In genomic region chr17:7857724-7858486, GRCh38 we compare ENCODE assay signal across 8 cellular contexts. TPM values are rescaled to one million over a fixed set of nuclear protein-coding genes. Genes with fewer than 3 reads are reported as not detected.
A peak's percentile ranks its signal among the peaks of the same experiment; 100 is the strongest.
DNase-seq lines count a peak whose midpoint lies in the region; ATAC-seq, FAIRE-seq and TF ChIP-seq lines count a peak whose summit lies in the region.

A gene with protein sequence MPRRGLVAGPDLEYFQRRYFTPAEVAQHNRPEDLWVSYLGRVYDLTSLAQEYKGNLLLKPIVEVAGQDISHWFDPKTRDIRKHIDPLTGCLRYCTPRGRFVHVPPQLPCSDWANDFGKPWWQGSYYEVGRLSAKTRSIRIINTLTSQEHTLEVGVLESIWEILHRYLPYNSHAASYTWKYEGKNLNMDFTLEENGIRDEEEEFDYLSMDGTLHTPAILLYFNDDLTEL (plus strand): TSS chr17:7858003. CDS start chr17:7858135, 132 bp downstream.

- FAIRE-seq in pancreas (lab: Jason Lieb, UNC), result no peak

- in situ Hi-C loops in transverse colon (cut with MboI; ENCODE audit: low pct_ligation_motif_present in 1 of 4, low pct_unique_long_range_greater_than_20kb in 1 of 4, low sequenced_read_pairs in 3 of 4), result loop anchor here in 2 of 4 donors (25.0 kb wide), 1 partner anchor 129 kb away; no protein-coding TSS in a partner anchor

- H3K27me3 ChIP-seq in H7 (ENCODE audit: control insufficient read depth, insufficient read depth, low read length) (peaks cover 37% of the 10 kb centered on the region), pancreas (no peaks in the 10 kb centered on the region), transverse colon (no peaks in the 10 kb centered on the region)

- TF ChIP-seq POLR2A in transverse colon (IDR thresholded peaks at IDR 0.05), result peak; percentile 64

- intact Hi-C loops in Right ventricle myocardium superior (cut with DNase I) (loop anchor here (1.0 to 5.0 kb wide), 3 partner anchors 15 to 36 kb away; partner anchors contain the start of gene KDM6B), pancreas (cut with DNase I) (loop anchor here in 1 of 3 donors (10.0 kb wide), 1 partner anchor 113 kb away; no protein-coding TSS in a partner anchor), transverse colon (cut with DNase I; ENCODE audit: low total_unique reads) (loop anchor here (2.0 to 10.0 kb wide), 3 partner anchors 15 to 113 kb away; no protein-coding TSS in a partner anchor)

- H3K9me3 ChIP-seq in pancreas (no peaks in the 10 kb centered on the region), transverse colon (no peaks in the 10 kb centered on the region)

- H3K27ac ChIP-seq in pancreas, result peak within 1 kb of the TSS; percentile 75 to 80 (median 77)
- H3K27ac ChIP-seq in transverse colon, result peak within 1 kb of the TSS; percentile 90 to 97 (median 94)

- no peak for TF ChIP-seq EP300 in transverse colon (IDR thresholded peaks at IDR 0.05; ENCODE audit: low read depth)

- WGBS in pancreas, 2 donors, result 1% methylated on average over 48 of the region's 48 CpGs
- whole genome bisulfite sequencing in transverse colon (ENCODE audit: low coverage in 1 of 2), 2 donors, result 0 to 3% methylated on average over 3 to 48 of the region's 48 CpGs

- H3K4me3 ChIP-seq in H7 (ENCODE audit: insufficient read depth, low read depth, low read length) (peak within 1 kb of the TSS; percentile 82), pancreas (peak within 1 kb of the TSS; percentile 41 to 82 (median 59)), transverse colon (peak within 1 kb of the TSS; percentile 50 to 62 (median 53))

- DNase-seq in ELF-1 (ENCODE audit: low read depth, low spot score) (peak; percentile 94), H7 (peak; percentile 76), M059J (ENCODE audit: low read depth) (peak; percentile 91), SK-N-DZ (ENCODE audit: low spot score) (peak; percentile 98), Right ventricle myocardium superior (peak; percentile 92), pancreas (peak; percentile 84 to 92 (median 90)), transverse colon (peak; percentile 93)
- peak; percentile 86 for DNase-seq in activated naive CD4-positive, alpha-beta T cell treated with anti-CD3 and anti-CD28 coated beads, Interleukin-2, amount 50 U/mL, for 16 hours

- ATAC-seq in Right ventricle myocardium superior (ENCODE audit: poor library complexity) (peak; percentile 74), pancreas (peak; percentile 71 to 81 (median 77))

- TF ChIP-seq CTCF in pancreas (IDR thresholded peaks at IDR 0.05) (no peak), transverse colon (IDR thresholded peaks at IDR 0.05) (no peak)

- peaks cover 4% of the 10 kb centered on the region; the same call in 1 of the 2 replicates for H3K36me3 ChIP-seq in H7 (replicated peaks; ENCODE audit: control insufficient read depth, insufficient read depth, low read length)
- peaks cover 0 to 4% (median 0%) of the 10 kb centered on the region in 3 donors for H3K36me3 ChIP-seq in pancreas
- H3K36me3 ChIP-seq in transverse colon, result peaks cover 0 to 12% (median 5%) of the 10 kb centered on the region in 4 donors

- H3K4me1 ChIP-seq in pancreas, result peaks cover 0 to 17% (median 9%) of the 10 kb centered on the region in 3 donors
- peaks cover 23 to 36% (median 28%) of the 10 kb centered on the region in 4 donors for H3K4me1 ChIP-seq in transverse colon

RNA-seq across cellular contexts. Expression of the gene that starts here (rescaled TPM):
- total RNA-seq in H7 (2014; rRNA removed; shearing (Covaris generic)), result 10.2 and 10.3 TPM in 2 replicates
- total RNA-seq in M059J (2014; rRNA removed; shearing (Covaris generic)), result 6.6 and 14.2 TPM in 2 replicates
- polyA plus RNA-seq in SK-N-DZ (2014; cell fraction: cytosol; rRNA removed), result 7.8 and 9.6 TPM in 2 replicates
- 7.2 and 7.6 TPM in 2 replicates for polyA plus RNA-seq in SK-N-DZ (2014; cell fraction: nucleus; rRNA removed)
- 24.2 TPM for total RNA-seq in Right ventricle myocardium superior
- 10 to 100 TPM in 1 of 6 donors, 1 to 10 TPM in 5; 5.0 to 10.5 (median 8.4) TPM for total RNA-seq in pancreas
- 1 to 10 TPM; 4.9 to 8.5 TPM for polyA plus RNA-seq in pancreas
- total RNA-seq in transverse colon, result 10 to 100 TPM in 1 of 4 donors, 1 to 10 TPM in 2, not detected in 1; 4.9 to 50.4 (median 9.6) TPM

Comparison
In these comparisons a context has a peak if more than half of its experiments do, and no peak if none do; other contexts are left out.
1. Peak in every context shown above with its lines: DNase-seq, ATAC-seq, H3K4me3 ChIP-seq and H3K27ac ChIP-seq.